In the genomic region with DNA sequence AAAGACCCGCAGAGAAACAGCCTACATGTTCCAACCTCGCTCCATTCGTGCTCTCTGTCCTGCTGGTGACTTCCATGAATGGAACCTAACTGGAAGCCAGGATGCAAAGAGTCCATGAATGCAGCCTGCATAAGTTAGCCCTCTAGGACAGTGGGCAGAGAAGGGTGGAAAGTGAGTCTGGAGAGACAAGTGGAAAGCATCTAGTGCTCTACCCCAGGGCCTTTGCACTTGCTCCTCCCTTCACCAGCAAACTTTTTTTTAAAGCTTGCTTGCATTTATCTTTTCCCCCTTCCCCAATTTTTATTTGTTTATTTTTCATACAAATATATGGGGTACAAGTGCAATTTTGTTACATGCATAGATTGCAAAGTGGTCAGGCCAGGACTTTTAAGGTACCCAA, we compare ENCODE assay signal across 30 cellular contexts. TPM values are rescaled to one million over a fixed set of nuclear protein-coding genes. Genes with fewer than 3 reads are reported as not detected.
A peak's percentile ranks its signal among the peaks of the same experiment; 100 is the strongest.
DNase-seq lines count a peak whose midpoint lies in the region; ATAC-seq, FAIRE-seq and TF ChIP-seq lines count a peak whose summit lies in the region.
"Had no signal": no experiment of that assay in that cellular context is flagged by ENCODE, and none has a peak within 500 bp of the region (broad histone marks: within the 10 kb centered on the region; RNA-seq: fewer than 3 reads in every experiment).

No MANE protein-coding gene starts in this region.

- H4K20me1 ChIP-seq in keratinocyte (ENCODE audit: control insufficient read depth, extremely low read depth, insufficient read depth, low read length) = no peaks in the 10 kb centered on the region
- H4K20me1 ChIP-seq: BLaER1 had no signal

- H3K27ac ChIP-seq in keratinocyte (ENCODE audit: control insufficient read depth, insufficient read depth, low read length) = no peak overlapping the region
- H3K27ac ChIP-seq in sigmoid colon = no peak overlapping the region
- H3K27ac ChIP-seq: 22Rv1, A549, BLaER1 had no signal

- H3K36me3 ChIP-seq in keratinocyte (ENCODE audit: control insufficient read depth in 2 of 2, extremely low read depth in 1 of 2, insufficient read depth in 2 of 2, low read length in 2 of 2) (no peaks in the 10 kb centered on the region), sigmoid colon (no peaks in the 10 kb centered on the region)
- H3K36me3 ChIP-seq: BE2C, BLaER1 had no signal

- TF ChIP-seq EP300 in sigmoid colon (IDR thresholded peaks at IDR 0.05) = no peak

- no peak for TF ChIP-seq POLR2A in sigmoid colon (IDR thresholded peaks at IDR 0.05)

- WGBS in sigmoid colon, 2 donors = 92 to 95% methylated on average over 3 of the region's 3 CpGs

- DNase-seq in activated effector memory CD4-positive, alpha-beta T cell treated with anti-CD3 and anti-CD28 coated beads, Interleukin-2, amount 50 U/mL, for 16 hours = peak; percentile 6
- no peak for DNase-seq in activated effector memory CD4-positive, alpha-beta T cell treated with Interleukin-2 at 50 U/mL for 16 hours
- DNase-seq in keratinocyte (ENCODE audit: low read depth, low spot score) = no peak
- peak; percentile 19 for DNase-seq in sigmoid colon
- no peak for DNase-seq in NAMALWA (ENCODE audit: low spot score)
- DNase-seq: BE2C; C1 segment of cervical spinal cord; CD4-positive, alpha-beta memory T cell; CD4-positive, CD25-positive, alpha-beta regulatory T cell; CD8-positive, alpha-beta memory T cell; COR-L47; DMS 273 treated with DMSO at 0.1 percent for 48 hours; DMS153; DMS53; DMS79; DND-41; EL; GDM1 had no signal

- no peaks in the 10 kb centered on the region for H3K9me1 ChIP-seq in keratinocyte (ENCODE audit: control insufficient read depth, extremely low read depth, insufficient read depth, low read length)

- dilution Hi-C loops in keratinocyte (cut with MboI; ENCODE audit: extremely low pct_ligation_motif_present, low sequenced_read_pairs) = no loop called here

- intact Hi-C loops in sigmoid colon (cut with DNase I) = loop anchor here (10.0 kb wide), 1 partner anchor 1292 kb away; no protein-coding TSS in a partner anchor

- FAIRE-seq in keratinocyte (lab: Jason Lieb, UNC) = peak; percentile 34
- FAIRE-seq: A549, GM12878, GM12892, GM18507 had no signal

- H3K4me1 ChIP-seq in keratinocyte (ENCODE audit: control insufficient read depth, extremely low read depth, insufficient read depth, low read length) (peaks cover 5% of the 10 kb centered on the region), sigmoid colon (no peaks in the 10 kb centered on the region)
- H3K4me1 ChIP-seq: A549, BE2C, BLaER1 had no signal

- ATAC-seq in GM19397 (IDR thresholded peaks at IDR 0.05; ENCODE audit: unreplicated experiment) = no peak
- ATAC-seq: A549, GM12878 had no signal

- H3K27me3 ChIP-seq in keratinocyte (ENCODE audit: control insufficient read depth, extremely low read depth, insufficient read depth, low read length) (peaks cover 3% of the 10 kb centered on the region), sigmoid colon (peaks cover 0 to 46% (median 23%) of the 10 kb centered on the region in 3 donors)
- H3K27me3 ChIP-seq: BE2C, BLaER1 had no signal

- H3K4me2 ChIP-seq in keratinocyte (ENCODE audit: control insufficient read depth, extremely low read depth, insufficient read depth, low read depth, low read length) = no peak overlapping the region
- H3K4me2 ChIP-seq: A549, BLaER1 had no signal

- H3K9me3 ChIP-seq in keratinocyte (ENCODE audit: control insufficient read depth, low read depth, low read length) = no peaks in the 10 kb centered on the region
- H3K9me3 ChIP-seq in sigmoid colon = no peaks in the 10 kb centered on the region
- H3K9me3 ChIP-seq: A549 had no signal

- H2AFZ ChIP-seq in keratinocyte (ENCODE audit: control insufficient read depth, low read length) = no peak overlapping the region

- H3K79me2 ChIP-seq in keratinocyte (ENCODE audit: control insufficient read depth, insufficient read depth, low read length) = no peaks in the 10 kb centered on the region

- no peak overlapping the region for H3K9ac ChIP-seq in keratinocyte (ENCODE audit: control insufficient read depth, extremely low read depth, insufficient read depth, low read length)
- H3K9ac ChIP-seq: BLaER1 had no signal

- H3K4me3 ChIP-seq in keratinocyte (ENCODE audit: control insufficient read depth in 2 of 3, extremely low read depth in 1 of 3, insufficient read depth in 2 of 3, low read depth in 1 of 3, low read length in 3 of 3) = no peak overlapping the region
- H3K4me3 ChIP-seq in sigmoid colon = no peak overlapping the region
- H3K4me3 ChIP-seq: A549, BLaER1, GM12878 had no signal

- no peak for TF ChIP-seq CTCF in keratinocyte (optimal IDR thresholded peaks at IDR 0.05 in 1 of 3, IDR thresholded peaks at IDR 0.05 in 1 of 3, conservative IDR thresholded peaks at IDR 0.05 in 1 of 3; ENCODE audit: extremely low read depth in 1 of 3, insufficient read depth in 2 of 3, low read length in 3 of 3)
- no peak for TF ChIP-seq CTCF in sigmoid colon (IDR thresholded peaks at IDR 0.05)

RNA-seq across cellular contexts. Expression of gene CYP1A1, which starts 7.9 kb away (rescaled TPM):
- polyA plus RNA-seq in keratinocyte = 3.1 to 23.4 TPM (median 4.8 TPM) in 3 replicates
- 4.3 TPM for polyA plus RNA-seq in keratinocyte (2011; ENCODE audit: low read depth)
- polyA plus RNA-seq in keratinocyte (2011; cell fraction: cytosol; rRNA removed) = 5.8 and 7.4 TPM in 2 replicates
- 19.8 and 26.2 TPM in 2 replicates for polyA plus RNA-seq in keratinocyte (2011; cell fraction: nucleus; rRNA removed)
- polyA plus RNA-seq in keratinocyte (2012; ENCODE audit: low replicate concordance) = 2.6 and 8.5 TPM in 2 replicates
- polyA minus RNA-seq in keratinocyte = 3.5 to 18.4 TPM (median 10.9 TPM) in 3 replicates
- 8.1 TPM for polyA minus RNA-seq in keratinocyte (2011; cell fraction: cytosol; rRNA and poly(A)+ RNA removed)
- 10.4 and 11.4 TPM in 2 replicates for polyA minus RNA-seq in keratinocyte (2011; cell fraction: nucleus; rRNA and poly(A)+ RNA removed)
- total RNA-seq in sigmoid colon = 1 to 10 TPM in 1 of 4 donors, under 1 TPM in 2, not detected in 1; 0.36 to 4.7 (median 0.49) TPM
- under 1 TPM in 2 of 3 donors, not detected in 1; 0.09 to 0.92 TPM for polyA plus RNA-seq in sigmoid colon
- total RNA-seq: CD4-positive, CD25-positive, alpha-beta regulatory T cell; G401 had no signal
- polyA plus RNA-seq: CD14-positive monocyte; CD4-positive, alpha-beta memory T cell; CD4-positive, CD25-positive, alpha-beta regulatory T cell had no signal

RNA-seq across cellular contexts. Expression of gene CYP1A2, which starts 15.4 kb away (rescaled TPM):
- polyA plus RNA-seq in keratinocyte (0.04 to 0.09 TPM in 2 of 3 replicates, not detected in the other), sigmoid colon (not detected)
- not detected for polyA plus RNA-seq in keratinocyte (2011; ENCODE audit: low read depth)
- 0.06 TPM in 1 of 2 replicates, not detected in the other for polyA plus RNA-seq in keratinocyte (2011; cell fraction: cytosol; rRNA removed)
- 0.04 and 0.09 TPM in 2 replicates for polyA plus RNA-seq in keratinocyte (2011; cell fraction: nucleus; rRNA removed)
- not detected in 2 replicates for polyA plus RNA-seq in keratinocyte (2012; ENCODE audit: low replicate concordance)
- not detected in 3 replicates for polyA minus RNA-seq in keratinocyte
- not detected for polyA minus RNA-seq in keratinocyte (2011; cell fraction: cytosol; rRNA and poly(A)+ RNA removed)
- polyA minus RNA-seq in keratinocyte (2011; cell fraction: nucleus; rRNA and poly(A)+ RNA removed) = not detected in 2 replicates
- total RNA-seq in sigmoid colon = not detected
- total RNA-seq: A172; CD4-positive, alpha-beta memory T cell; CD4-positive, CD25-positive, alpha-beta regulatory T cell; CD8-positive, alpha-beta memory T cell; Daoy; G401; GM12878 had no signal
- polyA plus RNA-seq: A549; AG04450; CD14-positive monocyte; CD4-positive, alpha-beta memory T cell; CD4-positive, CD25-positive, alpha-beta regulatory T cell; CD8-positive, alpha-beta memory T cell had no signal

RNA-seq across cellular contexts. Expression of gene EDC3, which starts 37.4 kb away (rescaled TPM):
- polyA plus RNA-seq in keratinocyte = 33.6 to 45.4 TPM (median 38.1 TPM) in 3 replicates
- 5.6 TPM for polyA plus RNA-seq in keratinocyte (2011; ENCODE audit: low read depth)
- polyA plus RNA-seq in keratinocyte (2011; cell fraction: cytosol; rRNA removed) = 22.7 and 30.3 TPM in 2 replicates
- polyA plus RNA-seq in keratinocyte (2011; cell fraction: nucleus; rRNA removed) = 56.6 and 67.7 TPM in 2 replicates
- polyA plus RNA-seq in keratinocyte (2012; ENCODE audit: low replicate concordance) = 19.6 and 28.7 TPM in 2 replicates
- 34.5 to 76.0 TPM (median 69.5 TPM) in 3 replicates for polyA minus RNA-seq in keratinocyte
- 28.6 TPM for polyA minus RNA-seq in keratinocyte (2011; cell fraction: cytosol; rRNA and poly(A)+ RNA removed)
- polyA minus RNA-seq in keratinocyte (2011; cell fraction: nucleus; rRNA and poly(A)+ RNA removed) = 37.0 and 37.9 TPM in 2 replicates
- total RNA-seq in sigmoid colon = 10 to 100 TPM; 11.7 to 20.2 (median 17.7) TPM
- polyA plus RNA-seq in sigmoid colon = 10 to 100 TPM; 11.6 to 22.0 (median 12.0) TPM

RNA-seq across cellular contexts. Expression of gene CSK, which starts 48.6 kb away (rescaled TPM):
- polyA plus RNA-seq in keratinocyte (14.9 to 41.5 TPM (median 17.2 TPM) in 3 replicates), sigmoid colon (100 to 1,000 TPM in 1 of 3 donors, 10 to 100 TPM in 2; 40.8 to 125 (median 55.0) TPM)
- polyA plus RNA-seq in keratinocyte (2011; ENCODE audit: low read depth) = 16.8 TPM
- 19.4 and 37.7 TPM in 2 replicates for polyA plus RNA-seq in keratinocyte (2011; cell fraction: cytosol; rRNA removed)
- polyA plus RNA-seq in keratinocyte (2011; cell fraction: nucleus; rRNA removed) = 40.0 and 50.1 TPM in 2 replicates
- polyA plus RNA-seq in keratinocyte (2012; ENCODE audit: low replicate concordance) = 38.6 and 52.8 TPM in 2 replicates
- 22.1 to 111 TPM (median 39.2 TPM) in 3 replicates for polyA minus RNA-seq in keratinocyte
- polyA minus RNA-seq in keratinocyte (2011; cell fraction: cytosol; rRNA and poly(A)+ RNA removed) = 47.0 TPM
- 26.1 and 28.3 TPM in 2 replicates for polyA minus RNA-seq in keratinocyte (2011; cell fraction: nucleus; rRNA and poly(A)+ RNA removed)
- total RNA-seq in sigmoid colon = 10 to 100 TPM in 3 of 4 donors, 1 to 10 TPM in 1; 9.7 to 22.4 (median 14.2) TPM

Comparison
In these comparisons a context has a peak if more than half of its experiments do, and no peak if none do; other contexts are left out.
1. DNase-seq: peak in activated effector memory CD4-positive, alpha-beta T cell treated with anti-CD3 and anti-CD28 coated beads, Interleukin-2, amount 50 U/mL, for 16 hours (single experiment) and sigmoid colon (single experiment); none in activated effector memory CD4-positive, alpha-beta T cell treated with Interleukin-2 at 50 U/mL for 16 hours (single experiment), keratinocyte (single experiment) and NAMALWA (single experiment).